Comparison of ENCODE assay signal across 1 cellular context in genomic region chr5:123423278-123424149, GRCh38.
TF ChIP-seq lines count a peak whose summit lies in the region.

Gene CEP120, minus strand, starts transcription at chr5:123423403. Its CDS starts 405 bp downstream, at chr5:123422998.

TF ChIP-seq in A549, 52 proteins besides CTCF, POLR2A, EP300 and RAD21 (continued from another document):
- peak; percentile 75 for TF ChIP-seq E2F6 (IDR thresholded peaks at IDR 0.05; ENCODE audit: borderline replicate concordance, low read depth)
- peak; percentile 83 for TF ChIP-seq USF2 (IDR thresholded peaks at IDR 0.05)
- TF ChIP-seq MAX (IDR thresholded peaks at IDR 0.05) = peak; percentile 51; the same call in 1 of the 2 replicates
- peak; percentile 97 for TF ChIP-seq RFX5 (IDR thresholded peaks at IDR 0.05)
- no peak; the same call in 1 of the 2 replicates for TF ChIP-seq REST (IDR thresholded peaks at IDR 0.05)
- 0 out of 2 replicates have a peak, but pooled peaks have one; percentile 28 for TF ChIP-seq KDM5A (IDR thresholded peaks at IDR 0.05)
- TF ChIP-seq JUN (IDR thresholded peaks at IDR 0.05) = peak; percentile 70 to 81
